In genomic region chr1:34884961-34885360, GRCh38 we compare ENCODE assay signal across 10 cellular contexts. TPM values are rescaled to one million over a fixed set of nuclear protein-coding genes. Genes with fewer than 3 reads are reported as not detected.
DNase-seq lines count a peak whose midpoint lies in the region; ATAC-seq and TF ChIP-seq lines count a peak whose summit lies in the region.
"Had no signal": no experiment of that assay in that cellular context is flagged by ENCODE, and none has a peak within 500 bp of the region (broad histone marks: within the 10 kb centered on the region; RNA-seq: fewer than 3 reads in every experiment).

No MANE protein-coding gene starts in this region.

- H3K27me3 Mint-ChIP-seq in CD4-positive, alpha-beta T cell = peaks cover 71% of the 10 kb centered on the region
- H3K27me3 Mint-ChIP-seq in brain (peaks cover 24% of the 10 kb centered on the region), mesothelial cell of epicardium (ENCODE audit: low read depth) (peaks cover 92% of the 10 kb centered on the region)

- peak overlapping the region; percentile 76 for H3K4me3 Mint-ChIP-seq in CD4-positive, alpha-beta T cell
- peak overlapping the region; percentile 26 to 73 (median 68) for H3K4me3 Mint-ChIP-seq in brain
- H3K4me3 Mint-ChIP-seq in mesothelial cell of epicardium = peak overlapping the region; percentile 40

- H3K9me3 ChIP-seq in CD4-positive, alpha-beta T cell (ENCODE audit: control insufficient read depth, low read length) = peaks cover 7% of the 10 kb centered on the region
- H3K9me3 ChIP-seq in HUES48 (ENCODE audit: control insufficient read depth, insufficient read depth, low read length) (no peaks in the 10 kb centered on the region), SJCRH30 (replicated peaks) (no peaks in the 10 kb centered on the region), mesenchymal stem cell (ENCODE audit: control insufficient read depth, low read length) (peaks cover 3% of the 10 kb centered on the region)

- no peak overlapping the region for H3K27ac ChIP-seq in CD4-positive, alpha-beta T cell (ENCODE audit: low read depth, low read length)
- H3K27ac ChIP-seq in HUES48 (ENCODE audit: low read depth, low read length) (no peak overlapping the region), SJCRH30 (no peak overlapping the region), mesenchymal stem cell (ENCODE audit: low read length, poor library complexity, severe bottlenecking) (no peak overlapping the region)
- H3K27ac ChIP-seq: GM23248 had no signal

- no peak overlapping the region for H3K14ac ChIP-seq in mesenchymal stem cell (ENCODE audit: low read length in 2 of 2)

- H3K27me3 ChIP-seq in CD4-positive, alpha-beta T cell (ENCODE audit: control insufficient read depth, insufficient read depth, low read length) = peaks cover 29% of the 10 kb centered on the region
- H3K27me3 ChIP-seq in HUES48 (ENCODE audit: control insufficient read depth, insufficient read depth, low read length) (peaks cover 40% of the 10 kb centered on the region), SJCRH30 (no peaks in the 10 kb centered on the region), mesenchymal stem cell (ENCODE audit: control insufficient read depth in 1 of 2, insufficient read depth in 1 of 2, low read length in 2 of 2) (peaks cover 56 to 58% of the 10 kb centered on the region in 2 experiments)

- peaks cover 3% of the 10 kb centered on the region for H3K4me1 Mint-ChIP-seq in CD4-positive, alpha-beta T cell (ENCODE audit: low read depth)
- H3K4me1 Mint-ChIP-seq in brain = no peaks in the 10 kb centered on the region
- H3K4me1 Mint-ChIP-seq in mesothelial cell of epicardium = peaks cover 3% of the 10 kb centered on the region

- H3K36me3 ChIP-seq in HUES48 (ENCODE audit: control insufficient read depth, insufficient read depth, low read length) = no peaks in the 10 kb centered on the region
- H3K36me3 ChIP-seq in SJCRH30 = no peaks in the 10 kb centered on the region
- no peaks in the 10 kb centered on the region for H3K36me3 ChIP-seq in mesenchymal stem cell (ENCODE audit: control insufficient read depth in 1 of 2, insufficient read depth in 2 of 2, low read depth in 1 of 2, low read length in 2 of 2)

- H3K4me3 ChIP-seq in HUES48 (ENCODE audit: low read depth, low read length) (peak overlapping the region; percentile 67), SJCRH30 (no peak overlapping the region), mesenchymal stem cell (ENCODE audit: insufficient read depth in 1 of 2, low read depth in 1 of 2, low read length in 2 of 2) (no peak overlapping the region)

- intact Hi-C loops in CD4-positive, alpha-beta T cell (cut with DNase I, micrococcal nuclease) = loop anchor here in 1 of 2 experiments (10.0 kb wide), 1 partner anchor 1450 kb away; no protein-coding TSS in a partner anchor

- no peak for ATAC-seq in CD4-positive, alpha-beta T cell (ENCODE audit: poor library complexity)
- ATAC-seq in HG02642 (IDR thresholded peaks at IDR 0.05; ENCODE audit: poor library complexity, unreplicated experiment) = no peak

- no peak overlapping the region for H4K8ac ChIP-seq in mesenchymal stem cell (ENCODE audit: low read length)

- no peak for DNase-seq in CD4-positive, alpha-beta T cell
- DNase-seq in mesothelial cell of epicardium (ENCODE audit: low spot score in 2 of 2, unreplicated experiment in 2 of 2) (no peak), SJCRH30 (no peak), mesenchymal stem cell (no peak), NCI-H345 (lab: John Stamatoyannopoulos, UW) (no peak)

- POLR2A ChIA-PET in CD4-positive, alpha-beta T cell (lab: Charles Lee) = interaction anchor here (0.9 to 1.9 kb wide), 3 partner anchors 18 to 25 kb away, joined by 4 read pairs; partner anchors contain the start of gene SMIM12

- CTCF ChIA-PET in CD4-positive, alpha-beta T cell (lab: Charles Lee) = no interaction called here

- no peaks in the 10 kb centered on the region for H3K9me3 Mint-ChIP-seq in CD4-positive, alpha-beta T cell
- H3K9me3 Mint-ChIP-seq in brain = peaks cover 0 to 2% (median 0%) of the 10 kb centered on the region in 5 experiments
- no peaks in the 10 kb centered on the region for H3K9me3 Mint-ChIP-seq in mesothelial cell of epicardium

- no peak overlapping the region for H2BK15ac ChIP-seq in mesenchymal stem cell (ENCODE audit: low read depth, poor library complexity, severe bottlenecking)

- H4K91ac ChIP-seq in mesenchymal stem cell (ENCODE audit: low read length) = no peak overlapping the region

- TF ChIP-seq CTCF in CD4-positive, alpha-beta T cell (IDR thresholded peaks at IDR 0.05) = no peak
- TF ChIP-seq CTCF in brain (conservative IDR thresholded peaks at IDR 0.05) (no peak), mesothelial cell of epicardium (IDR thresholded peaks at IDR 0.05; ENCODE audit: unreplicated experiment) (no peak)

- WGBS in mesenchymal stem cell = 29% methylated on average over 16 of the region's 19 CpGs

- H3K79me1 ChIP-seq in mesenchymal stem cell (replicated peaks; ENCODE audit: low read length, poor library complexity, severe bottlenecking) = no peaks in the 10 kb centered on the region

- H2AFZ ChIP-seq in mesenchymal stem cell (ENCODE audit: low read depth, low read length) = no peak overlapping the region

- H3K36me3 Mint-ChIP-seq in CD4-positive, alpha-beta T cell (ENCODE audit: low read depth) = no peaks in the 10 kb centered on the region
- H3K36me3 Mint-ChIP-seq in brain (peaks cover 23% of the 10 kb centered on the region), mesothelial cell of epicardium (no peaks in the 10 kb centered on the region)

- H3K9ac ChIP-seq in HUES48 (ENCODE audit: low read depth, low read length) (no peak overlapping the region), mesenchymal stem cell (ENCODE audit: low read length) (no peak overlapping the region)
- H3K9ac ChIP-seq: GM23248 had no signal

- H2AK5ac ChIP-seq in mesenchymal stem cell (ENCODE audit: low read length, severe bottlenecking) = no peak overlapping the region

- H3K18ac ChIP-seq in mesenchymal stem cell (ENCODE audit: low read depth in 1 of 2, low read length in 2 of 2) = no peak overlapping the region

- no peak overlapping the region for H2BK12ac ChIP-seq in mesenchymal stem cell (ENCODE audit: low read length in 2 of 2)

- no peak overlapping the region for H3K27ac Mint-ChIP-seq in CD4-positive, alpha-beta T cell
- no peak overlapping the region for H3K27ac Mint-ChIP-seq in brain
- no peak overlapping the region for H3K27ac Mint-ChIP-seq in mesothelial cell of epicardium

- no peak overlapping the region for H3K4me2 ChIP-seq in mesenchymal stem cell (ENCODE audit: low read length, poor library complexity, severe bottlenecking)

- peak overlapping the region in 1 of 2 experiments; percentile 50 for H3K23ac ChIP-seq in mesenchymal stem cell (ENCODE audit: low read length in 2 of 2)

- H2BK5ac ChIP-seq in mesenchymal stem cell (ENCODE audit: low read depth, low read length, poor library complexity, severe bottlenecking) = no peak overlapping the region

- H3K4me1 ChIP-seq in HUES48 (ENCODE audit: control insufficient read depth, insufficient read depth, low read length) = no peaks in the 10 kb centered on the region
- no peaks in the 10 kb centered on the region for H3K4me1 ChIP-seq in SJCRH30
- peaks cover 13% of the 10 kb centered on the region for H3K4me1 ChIP-seq in mesenchymal stem cell (ENCODE audit: control insufficient read depth, insufficient read depth, low read depth, low read length)

- no peak overlapping the region for H3K4ac ChIP-seq in mesenchymal stem cell (ENCODE audit: low read depth in 1 of 2, low read length in 2 of 2)

- H2BK120ac ChIP-seq in mesenchymal stem cell (ENCODE audit: low read depth, low read length) = no peak overlapping the region

RNA-seq across cellular contexts. Expression of gene SMIM12, which starts 25.4 kb away (rescaled TPM):
- 10 to 100 TPM; 43.0 to 44.6 TPM for total RNA-seq in CD4-positive, alpha-beta T cell
- polyA plus RNA-seq in brain (ENCODE audit: insufficient read depth, low read depth, low replicate concordance) = 46.0 TPM
- 24.3 to 27.4 TPM (median 24.6 TPM) in 3 replicates for total RNA-seq in mesothelial cell of epicardium
- 33.4 and 34.4 TPM in 2 replicates for total RNA-seq in SJCRH30 (2014; rRNA removed; shearing (Covaris generic))
- 24.1 TPM for polyA plus RNA-seq in mesenchymal stem cell (2013, experiment 1 of 2)
- 24.4 TPM for polyA plus RNA-seq in mesenchymal stem cell (2013, experiment 2 of 2)

RNA-seq across cellular contexts. Expression of gene DLGAP3, which starts 44.5 kb away (rescaled TPM):
- total RNA-seq in CD4-positive, alpha-beta T cell = under 1 TPM; 0.34 to 0.44 TPM
- 24.0 TPM for polyA plus RNA-seq in brain (ENCODE audit: insufficient read depth, low read depth, low replicate concordance)
- 0.23 to 0.44 TPM (median 0.27 TPM) in 3 replicates for total RNA-seq in mesothelial cell of epicardium
- 0.81 and 0.89 TPM in 2 replicates for total RNA-seq in SJCRH30 (2014; rRNA removed; shearing (Covaris generic))
- 0.03 TPM for polyA plus RNA-seq in mesenchymal stem cell (2013, experiment 1 of 2)
- 0.04 TPM for polyA plus RNA-seq in mesenchymal stem cell (2013, experiment 2 of 2)
- total RNA-seq: lung microvascular endothelial cell had no signal
- polyA plus RNA-seq: GM23248 had no signal
